In genomic region chr4:123787710-123788109, GRCh38 we compare ENCODE assay signal across 25 cellular contexts.
DNase-seq lines count a peak whose midpoint lies in the region; ATAC-seq and TF ChIP-seq lines count a peak whose summit lies in the region.
"Had no signal": no experiment of that assay in that cellular context is flagged by ENCODE, and none has a peak within 500 bp of the region (broad histone marks: within the 10 kb centered on the region; RNA-seq: fewer than 3 reads in every experiment).

No MANE protein-coding gene starts in this region.

- no peaks in the 10 kb centered on the region for H3K79me1 ChIP-seq in IMR-90 (ENCODE audit: low read depth in 1 of 2, low read length in 2 of 2)

- H3K9me1 ChIP-seq in IMR-90 (ENCODE audit: insufficient read depth, low read length), result peaks cover 9% of the 10 kb centered on the region

- H4K8ac ChIP-seq in IMR-90 (ENCODE audit: low read depth in 2 of 2, low read length in 2 of 2), result peak overlapping the region; percentile 55 to 72; a peak in 3 of 4 replicates

- H3K9me3 ChIP-seq in IMR-90 (ENCODE audit: control insufficient read depth, insufficient read depth, low read length) (no peaks in the 10 kb centered on the region), muscle layer of colon (ENCODE audit: low read length) (no peaks in the 10 kb centered on the region), smooth muscle cell (replicated peaks; ENCODE audit: low read depth) (no peaks in the 10 kb centered on the region), OCI-LY7 (ENCODE audit: low read length) (no peaks in the 10 kb centered on the region)
- H3K9me3 ChIP-seq: BE2C had no signal

- POLR2A ChIA-PET in IMR-90 (lab: Charles Lee; ENCODE audit: unreplicated experiment), result no interaction called here
- POLR2A ChIA-PET in OCI-LY7 (lab: Charles Lee), result no interaction called here

- H3K36me3 ChIP-seq in IMR-90 (ENCODE audit: control insufficient read depth, insufficient read depth, low read length), result no peaks in the 10 kb centered on the region
- no peaks in the 10 kb centered on the region for H3K36me3 ChIP-seq in muscle layer of colon (ENCODE audit: insufficient read depth, low read length)
- no peaks in the 10 kb centered on the region for H3K36me3 ChIP-seq in smooth muscle cell (ENCODE audit: low read depth)
- no peaks in the 10 kb centered on the region for H3K36me3 ChIP-seq in OCI-LY7 (ENCODE audit: insufficient read depth, low read length)
- H3K36me3 ChIP-seq: BE2C had no signal

- no peak for TF ChIP-seq POLR2A in IMR-90 (IDR thresholded peaks at IDR 0.05; ENCODE audit: low read depth, low read length)

- H3K9ac ChIP-seq in IMR-90 (ENCODE audit: low read depth, low read length) (peak overlapping the region; percentile 15; the same call in 1 of the 2 replicates), muscle layer of colon (ENCODE audit: low read length) (no peak overlapping the region), smooth muscle cell (ENCODE audit: low read depth) (no peak overlapping the region)

- no peaks in the 10 kb centered on the region for H4K20me1 ChIP-seq in IMR-90 (ENCODE audit: insufficient read depth, low read length)
- H4K20me1 ChIP-seq in smooth muscle cell (ENCODE audit: low read depth), result no peaks in the 10 kb centered on the region
- no peaks in the 10 kb centered on the region for H4K20me1 ChIP-seq in OCI-LY7 (ENCODE audit: insufficient read depth, low read length)

- no peaks in the 10 kb centered on the region for H3K27me3 ChIP-seq in IMR-90 (ENCODE audit: control insufficient read depth, insufficient read depth, low read length)
- no peaks in the 10 kb centered on the region for H3K27me3 ChIP-seq in muscle layer of colon (ENCODE audit: control insufficient read depth in 1 of 2, insufficient read depth in 2 of 2, low read length in 2 of 2)
- H3K27me3 ChIP-seq in smooth muscle cell (ENCODE audit: low read depth), result no peaks in the 10 kb centered on the region
- H3K27me3 ChIP-seq: BE2C, dorsolateral prefrontal cortex had no signal

- no peak for ATAC-seq in IMR-90 (ENCODE audit: low read depth)
- ATAC-seq: HCT116, natural killer cell had no signal

- H3K23ac ChIP-seq in IMR-90 (ENCODE audit: low read depth, low read length), result peak overlapping the region; percentile 38; the same call in 1 of the 2 replicates

- in situ Hi-C loops in IMR-90 (cut with MboI; ENCODE audit: low sequenced_read_pairs), result no loop called here

- H3F3A ChIP-seq in smooth muscle cell (ENCODE audit: low read depth), result no peaks in the 10 kb centered on the region

- H4K5ac ChIP-seq in IMR-90 (ENCODE audit: low read depth, low read length), result peak overlapping the region; percentile 75

- H2AK9ac ChIP-seq in IMR-90 (replicated peaks; ENCODE audit: low read depth, low read length, poor library complexity), result no peak overlapping the region

- H3K27ac ChIP-seq in IMR-90 (ENCODE audit: insufficient read depth, low read length), result peak overlapping the region; percentile 56; the same call in 1 of the 2 replicates
- H3K27ac ChIP-seq in muscle layer of colon (ENCODE audit: low read depth, low read length), result peak overlapping the region; percentile 62
- H3K27ac ChIP-seq in smooth muscle cell (ENCODE audit: low read depth), result no peak overlapping the region
- no peak overlapping the region for H3K27ac ChIP-seq in OCI-LY7 (ENCODE audit: low read depth, low read length, poor library complexity, severe bottlenecking)
- H3K27ac ChIP-seq: dorsolateral prefrontal cortex, RWPE1 had no signal

- H2BK20ac ChIP-seq in IMR-90 (ENCODE audit: low read depth, low read length), result peak overlapping the region; percentile 86

- H3K79me2 ChIP-seq in smooth muscle cell (ENCODE audit: low read depth) (no peaks in the 10 kb centered on the region), OCI-LY7 (ENCODE audit: insufficient read depth, low read depth, low read length) (no peaks in the 10 kb centered on the region)

- dilution Hi-C loops in IMR-90 (cut with HindIII; ENCODE audit: low sequenced_read_pairs, unreplicated experiment), result no loop called here

- H3K4me2 ChIP-seq in IMR-90 (ENCODE audit: low read depth, low read length), result no peak overlapping the region
- no peak overlapping the region for H3K4me2 ChIP-seq in smooth muscle cell
- H3K4me2 ChIP-seq in OCI-LY7 (ENCODE audit: low read length), result no peak overlapping the region

- H2AFZ ChIP-seq in IMR-90 (replicated peaks; ENCODE audit: low read length, poor library complexity), result no peak overlapping the region
- peak overlapping the region; percentile 47 for H2AFZ ChIP-seq in smooth muscle cell (ENCODE audit: low read depth)
- H2AFZ ChIP-seq in OCI-LY7 (ENCODE audit: low read length), result no peak overlapping the region

- no peak overlapping the region for H3K56ac ChIP-seq in IMR-90 (ENCODE audit: extremely low read depth, insufficient read depth, low read length)

- CTCF ChIA-PET in IMR-90 (lab: Yijun Ruan, JAX), result interaction anchor here (1.3 kb wide), 1 partner anchor 15 kb away, joined by 4 read pairs; no protein-coding TSS in a partner anchor
- CTCF ChIA-PET in OCI-LY7 (lab: Charles Lee; ENCODE audit: unreplicated experiment), result no interaction called here

- no CpG with 5 or more reads among the region's 3 CpGs for WGBS in IMR-90 (ENCODE audit: extremely low coverage in 2 of 2, insufficient read length in 1 of 2), 2 experiments
- 95% methylated on average over 3 of the region's 3 CpGs for WGBS in smooth muscle cell (ENCODE audit: low lambda C conversion rate)

- TF ChIP-seq CTCF in IMR-90 (conservative IDR thresholded peaks at IDR 0.05; ENCODE audit: low read depth, low read length) (no peak), fibroblast of pulmonary artery (IDR thresholded peaks at IDR 0.05; ENCODE audit: low read length, missing control alignments) (no peak), smooth muscle cell (IDR thresholded peaks at IDR 0.05; ENCODE audit: borderline replicate concordance, insufficient read depth, poor library complexity, severe bottlenecking) (no peak), OCI-LY7 (conservative IDR thresholded peaks at IDR 0.05; ENCODE audit: low read length) (no peak)

- H4K91ac ChIP-seq in IMR-90 (ENCODE audit: insufficient read depth, low read depth, low read length), result peak overlapping the region; percentile 34; the same call in 1 of the 2 replicates

- peak overlapping the region; percentile 79 for H3K14ac ChIP-seq in IMR-90 (replicated peaks; ENCODE audit: low read depth, low read length)

- peak overlapping the region; percentile 77 for H2AK5ac ChIP-seq in IMR-90 (ENCODE audit: low read depth, low read length)

- peaks cover 25% of the 10 kb centered on the region for H3K4me1 ChIP-seq in IMR-90 (ENCODE audit: control insufficient read depth, insufficient read depth, low read length)
- peaks cover 45% of the 10 kb centered on the region for H3K4me1 ChIP-seq in muscle layer of colon (ENCODE audit: insufficient read depth, low read length)
- H3K4me1 ChIP-seq in smooth muscle cell (ENCODE audit: low read depth), result peaks cover 15% of the 10 kb centered on the region
- no peaks in the 10 kb centered on the region for H3K4me1 ChIP-seq in OCI-LY7 (ENCODE audit: insufficient read depth, low read length, poor library complexity, severe bottlenecking)
- H3K4me1 ChIP-seq: BE2C had no signal

- H3K4ac ChIP-seq in IMR-90 (ENCODE audit: low read depth, low read length), result peak overlapping the region; percentile 86; the same call in 1 of the 2 replicates

- H3K18ac ChIP-seq in IMR-90 (ENCODE audit: low read depth, low read length), result peak overlapping the region; percentile 86

- DNase-seq in IMR-90, result no peak
- DNase-seq in fibroblast of pulmonary artery (ENCODE audit: low read depth), result peak; percentile 35
- no peak for DNase-seq in smooth muscle cell (lab: John Stamatoyannopoulos, UW; ENCODE audit: unreplicated experiment)
- no peak for DNase-seq in NCI-H1436 (lab: John Stamatoyannopoulos, UW)
- DNase-seq in activated CD4-positive, alpha-beta T cell treated with anti-CD3 and anti-CD28 coated beads, Interleukin-2, amount 50 U/mL, for 1 hour, result no peak
- DNase-seq in NCI-H748 treated with DMSO at 0.1 percent for 48 hours (lab: John Stamatoyannopoulos, UW), result no peak
- DNase-seq in OCI-LY7 (ENCODE audit: low spot score), result no peak
- DNase-seq: activated CD4-positive, alpha-beta memory T cell treated with anti-CD3 and anti-CD28 coated beads, Interleukin-2, amount 10 ng/mL, durations not matched to agents 7 days and 5 days; amygdala; BE2C; caudate nucleus; DMS53; dorsolateral prefrontal cortex; GDM1; KBM-7; mesendoderm; natural killer cell; NCI-H2171; NCI-H526; stimulated activated CD4-positive, alpha-beta T cell treated with anti-CD3 and anti-CD28 coated beads, Interleukin-2, amount 100 ng/mL, for 48 hours; stimulated activated naive CD4-positive, alpha-beta T cell had no signal

- H2BK5ac ChIP-seq in IMR-90 (ENCODE audit: low read depth, low read length, poor library complexity, severe bottlenecking), result peak overlapping the region; percentile 85

- intact Hi-C loops in IMR-90 (cut with micrococcal nuclease) (loop anchor here (1.0 kb wide), 1 partner anchor 30 kb away; no protein-coding TSS in a partner anchor), OCI-LY7 (cut with micrococcal nuclease; ENCODE audit: unreplicated experiment) (no loop called here)

- H3K4me3 ChIP-seq in IMR-90 (ENCODE audit: insufficient read depth, low read depth, low read length) (no peak overlapping the region), fibroblast of pulmonary artery (replicated peaks; ENCODE audit: low read depth, low read length) (no peak overlapping the region), muscle layer of colon (ENCODE audit: low read depth in 1 of 2, low read length in 2 of 2) (no peak overlapping the region), smooth muscle cell (no peak overlapping the region), OCI-LY7 (ENCODE audit: low read depth, low read length, poor library complexity, severe bottlenecking) (no peak overlapping the region)
- H3K4me3 ChIP-seq: dorsolateral prefrontal cortex, skin epidermis had no signal

- BruUV-seq in IMR-90 (replicated peaks; lab: Mats Ljungman, UMichigan) (no TSS peak), OCI-LY7 (replicated peaks; lab: Mats Ljungman, UMichigan) (no TSS peak)

- TF ChIP-seq RAD21 in IMR-90 (IDR thresholded peaks at IDR 0.05; ENCODE audit: low read length), result no peak

- H3K9me2 ChIP-seq in OCI-LY7 (ENCODE audit: insufficient read depth, low read length), result no peaks in the 10 kb centered on the region

- peak overlapping the region; percentile 94; the same call in 2 of the 3 replicates for H2BK15ac ChIP-seq in IMR-90 (ENCODE audit: low read depth, low read length)

- peak overlapping the region; percentile 81 for H2BK120ac ChIP-seq in IMR-90 (ENCODE audit: low read depth, low read length)

TF ChIP-seq in IMR-90, 13 proteins besides CTCF, POLR2A, EP300 and RAD21:
- no peak for TF ChIP-seq MXI1 (IDR thresholded peaks at IDR 0.05; ENCODE audit: borderline replicate concordance, low read depth, low read length)

Comparison
In these comparisons a context has a peak if more than half of its experiments do, and no peak if none do; other contexts are left out.
1. H3K27ac ChIP-seq: peak in IMR-90 (single experiment) and muscle layer of colon (single experiment); none in smooth muscle cell (single experiment) and OCI-LY7 (single experiment).